23 cellular contexts compared by ENCODE assay signal in the genomic region with DNA sequence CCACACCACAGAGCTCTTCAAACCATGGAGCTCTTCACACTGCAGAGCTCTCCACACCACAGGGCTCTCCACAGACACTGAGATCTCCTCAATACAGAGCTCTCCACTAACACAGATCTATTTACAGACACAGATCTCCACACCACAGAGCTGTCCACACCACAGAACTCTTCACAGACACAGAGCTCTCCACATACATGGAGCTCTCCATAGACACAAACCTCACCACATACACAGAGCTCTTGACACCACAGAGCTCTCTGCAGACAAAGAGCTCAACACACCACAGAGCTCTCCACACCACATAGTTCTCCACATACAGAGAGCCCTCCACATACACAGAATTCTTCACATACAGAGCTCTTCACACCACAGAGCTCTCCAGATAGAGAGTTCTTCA. TPM values are rescaled to one million over a fixed set of nuclear protein-coding genes. Genes with fewer than 3 reads are reported as not detected.
A peak's percentile ranks its signal among the peaks of the same experiment; 100 is the strongest.
DNase-seq lines count a peak whose midpoint lies in the region; ATAC-seq and TF ChIP-seq lines count a peak whose summit lies in the region.
"Had no signal": no experiment of that assay in that cellular context is flagged by ENCODE, and none has a peak within 500 bp of the region (broad histone marks: within the 10 kb centered on the region; RNA-seq: fewer than 3 reads in every experiment).

No MANE protein-coding gene starts in this region.

- H3K36me3 Mint-ChIP-seq in natural killer cell treated with Interleukin-12 subunit alpha and Interleukin-12 subunit beta and Interleukin-15 and Interleukin-18, amount 100 ng/mL, for 72 hours, result no peaks in the 10 kb centered on the region

- no peaks in the 10 kb centered on the region for H3K9me3 ChIP-seq in BLaER1 treated with 17β-estradiol and CSF1 and Interleukin-3, amounts not matched to agents 10 nM and 100 nM (replicated peaks in 1 of 11)
- H3K9me3 ChIP-seq in SJCRH30 (replicated peaks), result no peaks in the 10 kb centered on the region
- no peaks in the 10 kb centered on the region for H3K9me3 ChIP-seq in gastroesophageal sphincter
- H3K9me3 ChIP-seq: MG63 had no signal

- no peak overlapping the region for H3K4me3 ChIP-seq in BLaER1 treated with 17β-estradiol and CSF1 and Interleukin-3, amounts not matched to agents 10 nM and 100 nM
- no peak overlapping the region for H3K4me3 ChIP-seq in coronary artery
- no peak overlapping the region for H3K4me3 ChIP-seq in SJCRH30
- no peak overlapping the region for H3K4me3 ChIP-seq in gastroesophageal sphincter
- H3K4me3 ChIP-seq: MG63 had no signal

- H3K27ac Mint-ChIP-seq in natural killer cell treated with Interleukin-12 subunit alpha and Interleukin-12 subunit beta and Interleukin-15 and Interleukin-18, amount 100 ng/mL, for 72 hours, result peak overlapping the region in 1 of 2 donors; percentile 1
- H3K27ac Mint-ChIP-seq: CD4-positive, alpha-beta T cell; HFFc6 had no signal

- ATAC-seq in natural killer cell treated with Interleukin-12 subunit alpha and Interleukin-12 subunit beta and Interleukin-15 and Interleukin-18, amount 100 ng/mL, for 72 hours, result no peak
- ATAC-seq in gastroesophageal sphincter, result no peak
- ATAC-seq: HepG2 had no signal

- no peak for TF ChIP-seq CTCF in coronary artery (IDR thresholded peaks at IDR 0.05)
- TF ChIP-seq CTCF in gastroesophageal sphincter (IDR thresholded peaks at IDR 0.05), result no peak

- TF ChIP-seq POLR2A in gastroesophageal sphincter (IDR thresholded peaks at IDR 0.05), result no peak

- DNase-seq in D341Med (ENCODE audit: low spot score), result peak; percentile 1
- peak; percentile 56 for DNase-seq in coronary artery (ENCODE audit: low spot score)
- no peak for DNase-seq in natural killer cell treated with Interleukin-12 subunit alpha and Interleukin-12 subunit beta and Interleukin-15 and Interleukin-18, amount 100 ng/mL, for 72 hours (ENCODE audit: low spot score)
- DNase-seq in SJCRH30, result no peak
- DNase-seq in NCI-H226, result no peak
- no peak for DNase-seq in HK-2 (ENCODE audit: unreplicated experiment)
- DNase-seq: ACHN; CD4-positive, alpha-beta T cell; DND-41; GF-D8; GOT3; HFFc6; MG63; NCI-H1417; NCI-H2081; NCI-H526; NK-92 treated with Interleukin-12 subunit alpha and Interleukin-12 subunit beta, amount 100 ng/mL, for 24 hours; OCI-M1; RPMI8226 had no signal

- H3K27me3 Mint-ChIP-seq in natural killer cell treated with Interleukin-12 subunit alpha and Interleukin-12 subunit beta and Interleukin-15 and Interleukin-18, amount 100 ng/mL, for 72 hours, result peaks cover 40 to 43% of the 10 kb centered on the region in 2 donors

- no peak overlapping the region for H3K27ac ChIP-seq in BLaER1 treated with 17β-estradiol and CSF1 and Interleukin-3, amounts not matched to agents 10 nM and 100 nM
- H3K27ac ChIP-seq in coronary artery (no peak overlapping the region), SJCRH30 (no peak overlapping the region), gastroesophageal sphincter (no peak overlapping the region)
- H3K27ac ChIP-seq: KMS-11 had no signal

- no peak for TF ChIP-seq EP300 in gastroesophageal sphincter (IDR thresholded peaks at IDR 0.05)

- H3K9me3 Mint-ChIP-seq in natural killer cell treated with Interleukin-12 subunit alpha and Interleukin-12 subunit beta and Interleukin-15 and Interleukin-18, amount 100 ng/mL, for 72 hours, result peaks cover 7% of the 10 kb centered on the region
- H3K9me3 Mint-ChIP-seq: HFFc6 had no signal

- peak overlapping the region; percentile 44 for H3K4me3 Mint-ChIP-seq in natural killer cell treated with Interleukin-12 subunit alpha and Interleukin-12 subunit beta and Interleukin-15 and Interleukin-18, amount 100 ng/mL, for 72 hours
- H3K4me3 Mint-ChIP-seq: HFFc6 had no signal

- H4K20me1 ChIP-seq in BLaER1 treated with 17β-estradiol and CSF1 and Interleukin-3, amounts not matched to agents 10 nM and 100 nM, result peaks cover 0 to 90% (median 66%) of the 10 kb centered on the region in 11 experiments; a peak in 18 of 22 replicates

- peak overlapping the region in 6 of 11 experiments; percentile 31 to 65 (median 46); a peak in 5 of 22 replicates for H3K4me2 ChIP-seq in BLaER1 treated with 17β-estradiol and CSF1 and Interleukin-3, amounts not matched to agents 10 nM and 100 nM
- H3K4me2 ChIP-seq: KMS-11 had no signal

- H3K4me1 Mint-ChIP-seq in natural killer cell treated with Interleukin-12 subunit alpha and Interleukin-12 subunit beta and Interleukin-15 and Interleukin-18, amount 100 ng/mL, for 72 hours (ENCODE audit: low read depth in 2 of 2), result peaks cover 53 to 54% of the 10 kb centered on the region in 2 donors

- H3K9ac ChIP-seq in BLaER1 treated with 17β-estradiol and CSF1 and Interleukin-3, amounts not matched to agents 10 nM and 100 nM, result no peak overlapping the region
- H3K9ac ChIP-seq: KMS-11 had no signal

- H3K36me3 ChIP-seq in BLaER1 treated with 17β-estradiol and CSF1 and Interleukin-3, amounts not matched to agents 10 nM and 100 nM, result no peaks in the 10 kb centered on the region
- H3K36me3 ChIP-seq in SJCRH30 (no peaks in the 10 kb centered on the region), gastroesophageal sphincter (no peaks in the 10 kb centered on the region)
- H3K36me3 ChIP-seq: MG63 had no signal

- H3K4me1 ChIP-seq in BLaER1 treated with 17β-estradiol and CSF1 and Interleukin-3, amounts not matched to agents 10 nM and 100 nM, result peaks cover 12 to 43% (median 30%) of the 10 kb centered on the region in 10 experiments
- H3K4me1 ChIP-seq in SJCRH30, result peaks cover 17% of the 10 kb centered on the region
- peaks cover 0 to 17% (median 7%) of the 10 kb centered on the region in 3 donors for H3K4me1 ChIP-seq in gastroesophageal sphincter

- H3K27me3 ChIP-seq in BLaER1 treated with 17β-estradiol and CSF1 and Interleukin-3, amounts not matched to agents 10 nM and 100 nM, result peaks cover 92 to 100% (median 99%) of the 10 kb centered on the region in 11 experiments
- H3K27me3 ChIP-seq in SJCRH30 (no peaks in the 10 kb centered on the region), gastroesophageal sphincter (peaks cover 29% of the 10 kb centered on the region)

RNA-seq across cellular contexts. Expression of a gene that starts 53.0 kb away (rescaled TPM):
- total RNA-seq in natural killer cell treated with Interleukin-12 subunit alpha and Interleukin-12 subunit beta and Interleukin-15 and Interleukin-18, amount 100 ng/mL, for 72 hours, result 10 to 100 TPM; 22.4 to 39.8 TPM
- 12.3 and 24.6 TPM in 2 replicates for total RNA-seq in SJCRH30 (2014; rRNA removed; shearing (Covaris generic))
- total RNA-seq in gastroesophageal sphincter, result 10 to 100 TPM; 14.3 to 31.9 (median 16.8) TPM

RNA-seq across cellular contexts. Expression of a gene that starts 53.1 kb away (rescaled TPM):
- 1 to 10 TPM; 1.5 to 2.6 TPM for total RNA-seq in natural killer cell treated with Interleukin-12 subunit alpha and Interleukin-12 subunit beta and Interleukin-15 and Interleukin-18, amount 100 ng/mL, for 72 hours
- total RNA-seq in SJCRH30 (2014; rRNA removed; shearing (Covaris generic)), result 1.9 and 4.3 TPM in 2 replicates
- total RNA-seq in gastroesophageal sphincter, result 1 to 10 TPM in 3 of 4 donors, under 1 TPM in 1; 0.74 to 3.1 (median 1.4) TPM

Comparison
In these comparisons a context has a peak if more than half of its experiments do, and no peak if none do; other contexts are left out.
1. DNase-seq: peak in D341Med (single experiment) and coronary artery (single experiment); none in natural killer cell treated with Interleukin-12 subunit alpha and Interleukin-12 subunit beta and Interleukin-15 and Interleukin-18, amount 100 ng/mL, for 72 hours (single experiment), SJCRH30 (0 of 2), NCI-H226 (single experiment) and HK-2 (single experiment).